Comparison of ENCODE assay signal across 19 cellular contexts in genomic region chr2:55906993-55907392, GRCh38. TPM values are rescaled to one million over a fixed set of nuclear protein-coding genes. Genes with fewer than 3 reads are reported as not detected.
DNase-seq lines count a peak whose midpoint lies in the region; ATAC-seq, FAIRE-seq and TF ChIP-seq lines count a peak whose summit lies in the region.
"Had no signal": no experiment of that assay in that cellular context is flagged by ENCODE, and none has a peak within 500 bp of the region (broad histone marks: within the 10 kb centered on the region; RNA-seq: fewer than 3 reads in every experiment).

No MANE protein-coding gene starts in this region.

- peak overlapping the region; percentile 33; the same call in 1 of the 2 replicates for H3K4me2 ChIP-seq in SK-N-SH

- H3K27me3 ChIP-seq in SK-N-SH (ENCODE audit: insufficient read depth) (no peaks in the 10 kb centered on the region), H7 (ENCODE audit: control insufficient read depth, insufficient read depth, low read length) (no peaks in the 10 kb centered on the region)
- H3K27me3 ChIP-seq in CD8-positive, alpha-beta memory T cell (ENCODE audit: insufficient read depth, low read length, poor library complexity, severe bottlenecking) = no peaks in the 10 kb centered on the region

- H2AFZ ChIP-seq in SK-N-SH (ENCODE audit: low read depth) = no peak overlapping the region

- no peak for TF ChIP-seq EP300 in SK-N-SH (IDR thresholded peaks at IDR 0.05; ENCODE audit: borderline replicate concordance in 1 of 2, low read depth in 1 of 2, low read length in 1 of 2)

- H3K9me3 ChIP-seq in SK-N-SH = no peaks in the 10 kb centered on the region
- no peaks in the 10 kb centered on the region for H3K9me3 ChIP-seq in CD8-positive, alpha-beta memory T cell (ENCODE audit: low read length)
- H3K9me3 ChIP-seq: BE2C, HAP-1 had no signal

- H3K4me1 ChIP-seq in SK-N-SH (ENCODE audit: control insufficient read depth in 1 of 2, insufficient read depth in 2 of 2, low read depth in 1 of 2, low read length in 1 of 2) = peaks cover 0 to 4% of the 10 kb centered on the region in 2 experiments; a peak in 2 of 4 replicates
- H3K4me1 ChIP-seq in CD8-positive, alpha-beta memory T cell (ENCODE audit: insufficient read depth, low read length) = no peaks in the 10 kb centered on the region
- H3K4me1 ChIP-seq: BE2C, HAP-1 had no signal

- H3K27me3 Mint-ChIP-seq in CD8-positive, alpha-beta memory T cell = peaks cover 0 to 2% of the 10 kb centered on the region in 2 donors

- H3K4me3 Mint-ChIP-seq in CD8-positive, alpha-beta memory T cell = no peak overlapping the region
- H3K4me3 Mint-ChIP-seq: CD4-positive, alpha-beta memory T cell had no signal

- DNase-seq in GM12865 (ENCODE audit: low read depth) (peak; percentile 23), SK-N-SH (no peak), urothelium cell line (ENCODE audit: low spot score) (no peak), H7 (no peak)
- DNase-seq in CD8-positive, alpha-beta memory T cell = no peak
- no peak for DNase-seq in activated CD4-positive, alpha-beta T cell treated with anti-CD3 and anti-CD28 coated beads, Interleukin-2, amount 50 U/mL, for 1 hour
- DNase-seq: BE2C; CD4-positive, alpha-beta memory T cell; COR-L47; DMS153; DMS79 treated with DMSO at 0.1 percent for 48 hours; EL; GOT3 had no signal

- CTCF ChIA-PET in SK-N-SH (lab: Yijun Ruan, JAX) = no interaction called here
- CTCF ChIA-PET in CD8-positive, alpha-beta memory T cell (lab: Charles Lee) = no interaction called here

- no peaks in the 10 kb centered on the region for H3K9me2 ChIP-seq in SK-N-SH

- TF ChIP-seq CTCF in GM12865 (IDR thresholded peaks at IDR 0.05; ENCODE audit: insufficient read depth, low read depth, low read length, missing control alignments) (no peak), SK-N-SH (IDR thresholded peaks at IDR 0.05) (no peak)

- H3K9me3 Mint-ChIP-seq in CD8-positive, alpha-beta memory T cell = peaks cover 0 to 5% (median 3%) of the 10 kb centered on the region in 5 donors

- no peak overlapping the region for H3K4me3 ChIP-seq in GM12865 (ENCODE audit: low read depth, low read length)
- peak overlapping the region in 1 of 2 experiments; percentile 8; a peak in 1 of 4 replicates for H3K4me3 ChIP-seq in SK-N-SH (ENCODE audit: low read depth in 2 of 2, low read length in 1 of 2)
- no peak overlapping the region for H3K4me3 ChIP-seq in CD8-positive, alpha-beta memory T cell (ENCODE audit: low read length)
- no peak overlapping the region for H3K4me3 ChIP-seq in H7 (ENCODE audit: insufficient read depth, low read depth, low read length)
- H3K4me3 ChIP-seq: HAP-1 had no signal

- H3K27ac ChIP-seq in SK-N-SH (ENCODE audit: low read depth in 2 of 2, low read length in 1 of 2) = peak overlapping the region in 1 of 2 experiments; percentile 15; a peak in 1 of 4 replicates
- H3K27ac ChIP-seq in CD8-positive, alpha-beta memory T cell (ENCODE audit: low read depth, low read length) = no peak overlapping the region
- H3K27ac ChIP-seq: C4-2B had no signal

- H3K9ac ChIP-seq in SK-N-SH = no peak overlapping the region

- H3K27ac Mint-ChIP-seq in CD8-positive, alpha-beta memory T cell = no peak overlapping the region
- H3K27ac Mint-ChIP-seq: CD4-positive, alpha-beta memory T cell had no signal

- peaks cover 10% of the 10 kb centered on the region for H3F3A ChIP-seq in SK-N-SH (replicated peaks; ENCODE audit: insufficient read depth)

- POLR2A ChIA-PET in SK-N-SH (lab: Yijun Ruan, JAX) = no interaction called here
- POLR2A ChIA-PET in CD8-positive, alpha-beta memory T cell (lab: Charles Lee) = no interaction called here

- H3K36me3 ChIP-seq in SK-N-SH (replicated peaks in 1 of 2; ENCODE audit: control insufficient read depth in 1 of 2, insufficient read depth in 2 of 2, low read length in 1 of 2) = peaks cover 0 to 49% of the 10 kb centered on the region in 2 experiments
- H3K36me3 ChIP-seq in CD8-positive, alpha-beta memory T cell (ENCODE audit: insufficient read depth, low read length) = no peaks in the 10 kb centered on the region
- no peaks in the 10 kb centered on the region for H3K36me3 ChIP-seq in H7 (replicated peaks; ENCODE audit: control insufficient read depth, insufficient read depth, low read length)
- H3K36me3 ChIP-seq: BE2C, HAP-1 had no signal

- no peaks in the 10 kb centered on the region for H4K20me1 ChIP-seq in SK-N-SH (ENCODE audit: insufficient read depth)

- H3K79me2 ChIP-seq in SK-N-SH (ENCODE audit: insufficient read depth) = peaks cover 25% of the 10 kb centered on the region

- FAIRE-seq in urothelium cell line (lab: Jason Lieb, UNC) = peak; percentile 23
- FAIRE-seq: A204.1, D721Med, G401.6 had no signal

- no peaks in the 10 kb centered on the region for H3K36me3 Mint-ChIP-seq in CD8-positive, alpha-beta memory T cell
- H3K36me3 Mint-ChIP-seq: CD4-positive, alpha-beta memory T cell had no signal

- no peak for TF ChIP-seq RAD21 in SK-N-SH (IDR thresholded peaks at IDR 0.05; ENCODE audit: low read length)

- peak; percentile 85 for ATAC-seq in GM18868 (IDR thresholded peaks at IDR 0.05; ENCODE audit: unreplicated experiment)

- no peaks in the 10 kb centered on the region for H3K4me1 Mint-ChIP-seq in CD8-positive, alpha-beta memory T cell
- H3K4me1 Mint-ChIP-seq: CD4-positive, alpha-beta memory T cell had no signal

- 81% methylated on average over 1 of the region's 1 CpG for WGBS in SK-N-SH (ENCODE audit: low lambda C conversion rate)

TF ChIP-seq in SK-N-SH, 30 proteins besides CTCF, POLR2A, EP300 and RAD21:
- TF ChIP-seq YY1 (IDR thresholded peaks at IDR 0.05; ENCODE audit: low read depth) (no peak), RCOR1 (IDR thresholded peaks at IDR 0.05; ENCODE audit: low read length) (no peak), TCF12 (IDR thresholded peaks at IDR 0.05) (no peak)

RNA-seq across cellular contexts. Expression of gene EFEMP1, which starts 16.6 kb away (rescaled TPM):
- 1,015 and 1,290 TPM in 2 replicates for polyA plus RNA-seq in SK-N-SH (2012; rRNA removed)
- polyA plus RNA-seq in SK-N-SH (2012; cell fraction: cytosol; rRNA removed) = 876 and 1,005 TPM in 2 replicates
- polyA plus RNA-seq in SK-N-SH (2012; cell fraction: nucleus; rRNA removed) = 870 and 1,070 TPM in 2 replicates
- total RNA-seq in CD8-positive, alpha-beta memory T cell = not detected
- not detected for polyA plus RNA-seq in CD8-positive, alpha-beta memory T cell
- 9.4 and 12.4 TPM in 2 replicates for total RNA-seq in H7 (2014; rRNA removed; shearing (Covaris generic))
- total RNA-seq: CD4-positive, alpha-beta memory T cell had no signal
- polyA plus RNA-seq: CD4-positive, alpha-beta memory T cell had no signal

Comparison
In these comparisons a context has a peak if more than half of its experiments do, and no peak if none do; other contexts are left out.
1. RNA of gene EFEMP1, which starts 16.6 kb away (total RNA-seq): 9.4 to 12.4 TPM in H7; not detected in CD8-positive, alpha-beta memory T cell; every median in the first group is over 10 times any median in the second.